Comparison of ENCODE assay signal across 23 cellular contexts in the genomic region with DNA sequence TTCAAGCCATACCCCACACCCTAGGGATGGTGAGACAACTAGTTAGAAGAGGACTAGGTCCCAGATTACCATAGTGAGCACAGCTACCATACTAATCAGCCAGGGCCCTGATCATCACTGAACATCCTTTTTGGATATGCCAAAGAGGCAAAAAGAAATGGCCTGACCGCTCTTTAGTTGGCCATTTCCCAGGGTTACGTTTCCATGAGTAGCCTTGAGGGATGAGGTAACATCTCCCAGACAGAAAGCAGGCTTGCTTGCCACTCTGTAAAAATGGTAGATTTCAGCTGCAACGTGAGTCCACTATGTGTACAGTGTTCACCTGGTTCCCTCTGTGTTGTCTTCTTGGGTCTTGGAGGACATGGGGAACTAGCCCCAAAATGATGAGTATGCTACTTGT. TPM values are rescaled to one million over a fixed set of nuclear protein-coding genes. Genes with fewer than 3 reads are reported as not detected.
DNase-seq lines count a peak whose midpoint lies in the region; ATAC-seq, FAIRE-seq and TF ChIP-seq lines count a peak whose summit lies in the region.
"Had no signal": no experiment of that assay in that cellular context is flagged by ENCODE, and none has a peak within 500 bp of the region (broad histone marks: within the 10 kb centered on the region; RNA-seq: fewer than 3 reads in every experiment).

No MANE protein-coding gene starts in this region.

- FAIRE-seq in K562 (lab: Jason Lieb, UNC), result no peak
- FAIRE-seq: A204.1, D721Med, G401.6, GM12891 had no signal

- no peaks in the 10 kb centered on the region for H3K9me1 ChIP-seq in K562 (ENCODE audit: control insufficient read depth, insufficient read depth, low read length)

- H3K9ac ChIP-seq in K562 (ENCODE audit: insufficient read depth in 1 of 2, low read depth in 2 of 2, low read length in 2 of 2), result no peak overlapping the region
- H3K9ac ChIP-seq: BLaER1 treated with 17β-estradiol and CSF1 and Interleukin-3, amounts not matched to agents 10 nM and 100 nM had no signal

- H3K4me2 ChIP-seq in K562 (ENCODE audit: insufficient read depth, low read length), result no peak overlapping the region
- H3K4me2 ChIP-seq: BLaER1 treated with 17β-estradiol and CSF1 and Interleukin-3, amounts not matched to agents 10 nM and 100 nM had no signal

- H3K4me3 Mint-ChIP-seq in activated T-helper 17 cell treated with anti-CD3 and anti-CD28 coated beads, Interleukin-2, amount 50 U/mL, for 72 hours, result no peak overlapping the region
- no peak overlapping the region for H3K4me3 Mint-ChIP-seq in stimulated activated effector memory CD8-positive, alpha-beta T cell treated with anti-CD3 and anti-CD28 coated beads, Interleukin-12 subunit alpha, Interleukin-12 subunit beta, amount 100 ng/mL, for 72 hours
- H3K4me3 Mint-ChIP-seq: B cell; CD4-positive, alpha-beta T cell; CD8-positive, alpha-beta T cell had no signal

- in situ Hi-C loops in K562 (cut with MboI), result no loop called here

- H3K27me3 ChIP-seq in AG04450 (ENCODE audit: control insufficient read depth, insufficient read depth, low read length) (no peaks in the 10 kb centered on the region), K562 (ENCODE audit: control insufficient read depth in 2 of 2, insufficient read depth in 2 of 2, low read length in 2 of 2) (no peaks in the 10 kb centered on the region)

- H3K9me3 Mint-ChIP-seq in activated T-helper 17 cell treated with anti-CD3 and anti-CD28 coated beads, Interleukin-2, amount 50 U/mL, for 72 hours, result peaks cover 3% of the 10 kb centered on the region
- no peaks in the 10 kb centered on the region for H3K9me3 Mint-ChIP-seq in stimulated activated effector memory CD8-positive, alpha-beta T cell treated with anti-CD3 and anti-CD28 coated beads, Interleukin-12 subunit alpha, Interleukin-12 subunit beta, amount 100 ng/mL, for 72 hours
- H3K9me3 Mint-ChIP-seq: CD4-positive, alpha-beta T cell; CD8-positive, alpha-beta T cell had no signal

- CTCF ChIA-PET in AG04450 (lab: Charles Lee) (no interaction called here), K562 (lab: Yijun Ruan, JAX; ENCODE audit: low intra/inter-chr PET ratio) (interaction anchor here (0.7 kb wide), 1 partner anchor 1227 kb away, joined by 4 read pairs; no protein-coding TSS in a partner anchor)

- H2AFZ ChIP-seq in K562 (ENCODE audit: low read depth, low read length), result peak overlapping the region; percentile 48; the same call in 1 of the 2 replicates

- BruUV-seq in K562 (replicated peaks; lab: Mats Ljungman, UMichigan), result no TSS peak

- no peak overlapping the region for H3K4me3 ChIP-seq in AG04450 (ENCODE audit: low read depth, low read length)
- H3K4me3 ChIP-seq in K562, result no peak overlapping the region
- H3K4me3 ChIP-seq: BLaER1 treated with 17β-estradiol and CSF1 and Interleukin-3, amounts not matched to agents 10 nM and 100 nM had no signal

- POLR2A ChIA-PET in AG04450 (lab: Yijun Ruan, JAX) (no interaction called here), K562 (lab: Yijun Ruan, JAX) (no interaction called here)

- peaks cover 25 to 37% of the 10 kb centered on the region in 2 experiments for H3K4me1 ChIP-seq in K562 (replicated peaks in 1 of 2; ENCODE audit: control insufficient read depth in 2 of 2, insufficient read depth in 2 of 2, low read length in 2 of 2)

- TF ChIP-seq POLR2A in K562 (conservative IDR thresholded peaks at IDR 0.05), result no peak

- H3K9me3 ChIP-seq in AG04450 (ENCODE audit: control insufficient read depth, insufficient read depth, low read length), result no peaks in the 10 kb centered on the region
- H3K9me3 ChIP-seq in K562 (replicated peaks; ENCODE audit: control insufficient read depth, insufficient read depth, low read depth, low read length), result no peaks in the 10 kb centered on the region
- H3K9me3 ChIP-seq: Caco-2 had no signal

- WGBS in K562 (ENCODE audit: insufficient coverage, low coverage, missing lambda C conversion rate), result 63% methylated on average over 3 of the region's 3 CpGs

- no peaks in the 10 kb centered on the region for H4K20me1 ChIP-seq in K562 (replicated peaks; ENCODE audit: control insufficient read depth, insufficient read depth, low read length)
- H4K20me1 ChIP-seq: BLaER1 treated with 17β-estradiol and CSF1 and Interleukin-3, amounts not matched to agents 10 nM and 100 nM had no signal

- no peaks in the 10 kb centered on the region for H3K27me3 Mint-ChIP-seq in activated T-helper 17 cell treated with anti-CD3 and anti-CD28 coated beads, Interleukin-2, amount 50 U/mL, for 72 hours
- H3K27me3 Mint-ChIP-seq: CD4-positive, alpha-beta T cell had no signal

- H3K36me3 ChIP-seq in K562 (ENCODE audit: control insufficient read depth, insufficient read depth, low read length), result no peaks in the 10 kb centered on the region
- H3K36me3 ChIP-seq: BLaER1 treated with 17β-estradiol and CSF1 and Interleukin-3, amounts not matched to agents 10 nM and 100 nM had no signal

- H3K36me3 Mint-ChIP-seq in activated T-helper 17 cell treated with anti-CD3 and anti-CD28 coated beads, Interleukin-2, amount 50 U/mL, for 72 hours (ENCODE audit: low read depth), result no peaks in the 10 kb centered on the region
- peaks cover 14% of the 10 kb centered on the region for H3K36me3 Mint-ChIP-seq in stimulated activated effector memory CD8-positive, alpha-beta T cell treated with anti-CD3 and anti-CD28 coated beads, Interleukin-12 subunit alpha, Interleukin-12 subunit beta, amount 100 ng/mL, for 72 hours
- H3K36me3 Mint-ChIP-seq: CD8-positive, alpha-beta T cell had no signal

- no peak for TF ChIP-seq RAD21 in K562 (CRISPR knock-in tag; conservative IDR thresholded peaks at IDR 0.05 in 1 of 2, IDR thresholded peaks at IDR 0.05 in 1 of 2)

- H3K27ac Mint-ChIP-seq in activated T-helper 17 cell treated with anti-CD3 and anti-CD28 coated beads, Interleukin-2, amount 50 U/mL, for 72 hours, result peak overlapping the region; percentile 57
- no peak overlapping the region for H3K27ac Mint-ChIP-seq in stimulated activated effector memory CD8-positive, alpha-beta T cell treated with anti-CD3 and anti-CD28 coated beads, Interleukin-12 subunit alpha, Interleukin-12 subunit beta, amount 100 ng/mL, for 72 hours
- H3K27ac Mint-ChIP-seq: B cell; CD4-positive, alpha-beta T cell; CD8-positive, alpha-beta T cell had no signal

- DNase-seq in AG04450 (ENCODE audit: low read depth, low spot score) (no peak), K562 (ENCODE audit: extremely low read depth in 1 of 4, low spot score in 3 of 4) (no peak), cerebellum (ENCODE audit: low spot score) (no peak), NOMO-1 (lab: John Stamatoyannopoulos, UW; ENCODE audit: unreplicated experiment in 2 of 2) (no peak)
- DNase-seq in stimulated activated CD8-positive, alpha-beta memory T cell treated with anti-CD3 and anti-CD28 coated beads, Interleukin-4, amount 100 ng/mL, for 48 hours, result peak; percentile 15
- no peak for DNase-seq in stimulated activated effector memory CD8-positive, alpha-beta T cell treated with anti-CD3 and anti-CD28 coated beads, Interleukin-12 subunit alpha, Interleukin-12 subunit beta, amount 100 ng/mL, for 72 hours (ENCODE audit: low spot score in 2 of 2)
- DNase-seq: 8988T; ACHN; AML-193; Caco-2; Calu3; CD4-positive, alpha-beta T cell; CD8-positive, alpha-beta T cell; DMS79 treated with DMSO at 0.1 percent for 48 hours; GF-D8 had no signal

- ATAC-seq in activated T-helper 17 cell treated with anti-CD3 and anti-CD28 coated beads, Interleukin-2, amount 50 U/mL, for 72 hours (replicated peaks), result no peak
- no peak for ATAC-seq in K562
- ATAC-seq in stimulated activated effector memory CD8-positive, alpha-beta T cell treated with anti-CD3 and anti-CD28 coated beads, Interleukin-12 subunit alpha, Interleukin-12 subunit beta, amount 100 ng/mL, for 72 hours, result no peak
- ATAC-seq: CD8-positive, alpha-beta T cell had no signal

- H3K79me2 ChIP-seq in K562 (ENCODE audit: control insufficient read depth, insufficient read depth, low read length), result no peaks in the 10 kb centered on the region

- no peak for TF ChIP-seq CTCF in AG04450 (IDR thresholded peaks at IDR 0.05; ENCODE audit: low read depth, low read length)
- TF ChIP-seq CTCF in K562 (IDR thresholded peaks at IDR 0.05 in 2 of 3, conservative IDR thresholded peaks at IDR 0.05 in 1 of 3; ENCODE audit: insufficient read depth in 2 of 3, low read depth in 1 of 3, low read length in 3 of 3), result no peak

- TF ChIP-seq EP300 in K562 (IDR thresholded peaks at IDR 0.05; ENCODE audit: low read length), result no peak

- peak overlapping the region; percentile 11 for H3K27ac ChIP-seq in AG04450 (ENCODE audit: low read depth, low read length)
- no peak overlapping the region for H3K27ac ChIP-seq in K562 (ENCODE audit: extremely low read depth, low read depth, low read length)
- H3K27ac ChIP-seq: BLaER1 treated with 17β-estradiol and CSF1 and Interleukin-3, amounts not matched to agents 10 nM and 100 nM; C4-2B had no signal

- intact Hi-C loops in K562 (cut with micrococcal nuclease), result no loop called here

- H3K4me1 Mint-ChIP-seq in activated T-helper 17 cell treated with anti-CD3 and anti-CD28 coated beads, Interleukin-2, amount 50 U/mL, for 72 hours, result peaks cover 41% of the 10 kb centered on the region
- peaks cover 54% of the 10 kb centered on the region for H3K4me1 Mint-ChIP-seq in stimulated activated effector memory CD8-positive, alpha-beta T cell treated with anti-CD3 and anti-CD28 coated beads, Interleukin-12 subunit alpha, Interleukin-12 subunit beta, amount 100 ng/mL, for 72 hours

RNA-seq across cellular contexts. Expression of gene GALM, which starts 9.0 kb away (rescaled TPM):
- polyA plus RNA-seq in AG04450 (2011; rRNA removed) (15.5 and 19.0 TPM in 2 replicates), K562 (2011; rRNA removed) (36.8 and 43.6 TPM in 2 replicates), K562 (2014; fragmentation: Illumina TruSeq; extraction: Trizol) (32.7 and 33.4 TPM in 2 replicates), K562 (2014; fragmentation: Nextera tagmentation; extraction: Ambion mirVana) (10 to 100 TPM; 38.0 to 51.7 TPM), K562 (2014; rRNA removed) (23.3 and 24.3 TPM in 2 replicates)
- polyA minus RNA-seq in AG04450 (2011; rRNA and poly(A)+ RNA removed), result 21.0 and 22.3 TPM in 2 replicates
- total RNA-seq in activated T-helper 17 cell treated with anti-CD3 and anti-CD28 coated beads, Interleukin-2, amount 50 U/mL, for 72 hours, result 100 to 1,000 TPM in 1 of 2 donors, 10 to 100 TPM in 1; 85.2 to 123 TPM
- total RNA-seq in K562 (2011; cell fraction: chromatin; rRNA removed; ENCODE audit: low replicate concordance), result 19.3 and 29.1 TPM in 2 replicates
- 22.4 and 22.5 TPM in 2 replicates for total RNA-seq in K562 (2011; cell fraction: nucleolus; rRNA removed)
- 13.8 and 21.6 TPM in 2 replicates for total RNA-seq in K562 (2011; cell fraction: nucleoplasm; rRNA removed)
- total RNA-seq in K562 (2014; rRNA removed) (21.8 and 27.9 TPM in 2 replicates), K562 (2014; rRNA removed; fragmentation: Illumina TruSeq; extraction: Trizol) (26.3 and 27.3 TPM in 2 replicates), K562 (2015; rRNA removed; fragmentation: Illumina TruSeq; extraction: Trizol) (22.1 and 23.9 TPM in 2 replicates), K562 (2021) (21.8 and 22.7 TPM in 2 replicates), cerebellum (8.4 TPM)
- polyA plus RNA-seq in K562 (2011; cell fraction: cytosol; rRNA removed), result 23.9 and 46.7 TPM in 2 replicates
- polyA plus RNA-seq in K562 (2011; cell fraction: nucleus; rRNA removed), result 10.8 and 14.1 TPM in 2 replicates
- polyA plus RNA-seq in K562 (2012), result 14.1 and 59.1 TPM in 2 replicates
- 38.4 and 42.7 TPM in 2 replicates for polyA minus RNA-seq in K562 (2011; rRNA and poly(A)+ RNA removed)
- polyA minus RNA-seq in K562 (2011; cell fraction: cytosol; rRNA and poly(A)+ RNA removed), result 21.8 and 25.5 TPM in 2 replicates
- 20.1 and 28.8 TPM in 2 replicates for polyA minus RNA-seq in K562 (2011; cell fraction: nucleus; rRNA and poly(A)+ RNA removed)

RNA-seq across cellular contexts. Expression of gene HNRNPLL, which starts 54.1 kb away (rescaled TPM):
- polyA plus RNA-seq in AG04450 (2011; rRNA removed) (55.0 and 78.5 TPM in 2 replicates), K562 (2011; rRNA removed) (99.7 and 135 TPM in 2 replicates), K562 (2014; fragmentation: Illumina TruSeq; extraction: Trizol) (46.8 and 49.3 TPM in 2 replicates), K562 (2014; fragmentation: Nextera tagmentation; extraction: Ambion mirVana) (10 to 100 TPM; 19.8 to 24.7 TPM), K562 (2014; rRNA removed) (45.2 and 55.8 TPM in 2 replicates)
- 31.0 and 46.1 TPM in 2 replicates for polyA minus RNA-seq in AG04450 (2011; rRNA and poly(A)+ RNA removed)
- total RNA-seq in activated T-helper 17 cell treated with anti-CD3 and anti-CD28 coated beads, Interleukin-2, amount 50 U/mL, for 72 hours, result 100 to 1,000 TPM in 1 of 2 donors, 10 to 100 TPM in 1; 84.9 to 122 TPM
- 95.1 and 247 TPM in 2 replicates for total RNA-seq in K562 (2011; cell fraction: chromatin; rRNA removed; ENCODE audit: low replicate concordance)
- 40.4 and 52.4 TPM in 2 replicates for total RNA-seq in K562 (2011; cell fraction: nucleolus; rRNA removed)
- total RNA-seq in K562 (2011; cell fraction: nucleoplasm; rRNA removed), result 85.7 and 116 TPM in 2 replicates
- total RNA-seq in K562 (2014; rRNA removed) (67.5 and 73.0 TPM in 2 replicates), K562 (2014; rRNA removed; fragmentation: Illumina TruSeq; extraction: Trizol) (86.9 and 102 TPM in 2 replicates), K562 (2015; rRNA removed; fragmentation: Illumina TruSeq; extraction: Trizol) (57.1 and 57.8 TPM in 2 replicates), K562 (2021) (85.4 and 94.0 TPM in 2 replicates), cerebellum (102 TPM)
- 21.9 and 34.3 TPM in 2 replicates for polyA plus RNA-seq in K562 (2011; cell fraction: cytosol; rRNA removed)
- polyA plus RNA-seq in K562 (2011; cell fraction: nucleus; rRNA removed), result 60.8 and 87.5 TPM in 2 replicates
- 41.1 and 47.5 TPM in 2 replicates for polyA plus RNA-seq in K562 (2012)
- 160 and 182 TPM in 2 replicates for polyA minus RNA-seq in K562 (2011; rRNA and poly(A)+ RNA removed)
- 50.5 and 52.8 TPM in 2 replicates for polyA minus RNA-seq in K562 (2011; cell fraction: cytosol; rRNA and poly(A)+ RNA removed)
- 79.6 and 164 TPM in 2 replicates for polyA minus RNA-seq in K562 (2011; cell fraction: nucleus; rRNA and poly(A)+ RNA removed)
